In genomic region chr2:32805104-32806095, GRCh38 we compare ENCODE assay signal across 1 cellular context.
A peak's percentile ranks its signal among the peaks of the same experiment; 100 is the strongest.
TF ChIP-seq lines count a peak whose summit lies in the region.

No MANE protein-coding gene starts in this region.

TF ChIP-seq in HepG2, 621 proteins besides CTCF, POLR2A, EP300 and RAD21 (continued from another document and continues in another):
- TF ChIP-seq ZNF639 (CRISPR knock-in tag; conservative IDR thresholded peaks at IDR 0.05) (no peak), ZNF44 (CRISPR knock-in tag; IDR thresholded peaks at IDR 0.05) (no peak), THAP11 (CRISPR knock-in tag; IDR thresholded peaks at IDR 0.05) (no peak), PPARG (CRISPR knock-in tag; conservative IDR thresholded peaks at IDR 0.05) (peak; percentile 36; the same call in 1 of the 2 replicates), FOSL2 (CRISPR knock-in tag; IDR thresholded peaks at IDR 0.05) (peak; percentile 99), CREM (IDR thresholded peaks at IDR 0.05) (peak; percentile 34; the same call in 1 of the 2 replicates), CREM (CRISPR knock-in tag; IDR thresholded peaks at IDR 0.05) (no peak), ATAD3A (CRISPR knock-in tag; IDR thresholded peaks at IDR 0.05) (no peak), RFXAP (CRISPR knock-in tag; IDR thresholded peaks at IDR 0.05; ENCODE audit: borderline replicate concordance) (no peak), PAWR (CRISPR knock-in tag; IDR thresholded peaks at IDR 0.05; ENCODE audit: borderline replicate concordance) (no peak), DRAP1 (CRISPR knock-in tag; IDR thresholded peaks at IDR 0.05) (no peak), CENPX (CRISPR knock-in tag; IDR thresholded peaks at IDR 0.05) (no peak), SIN3A (IDR thresholded peaks at IDR 0.05; ENCODE audit: borderline replicate concordance, low read depth, low read length) (no peak), ERF (CRISPR knock-in tag; IDR thresholded peaks at IDR 0.05) (no peak; the same call in 1 of the 2 replicates), GATA4 (IDR thresholded peaks at IDR 0.05; ENCODE audit: borderline replicate concordance, low read depth) (peak; percentile 58; the same call in 1 of the 2 replicates), ZBTB14 (CRISPR knock-in tag; IDR thresholded peaks at IDR 0.05) (no peak), ZNF326 (CRISPR knock-in tag; IDR thresholded peaks at IDR 0.05; ENCODE audit: borderline replicate concordance) (no peak), DNMT3B (CRISPR knock-in tag; conservative IDR thresholded peaks at IDR 0.05) (no peak; the same call in 1 of the 2 replicates), ZNF589 (CRISPR knock-in tag; conservative IDR thresholded peaks at IDR 0.05) (no peak), STAG1 (CRISPR knock-in tag; IDR thresholded peaks at IDR 0.05) (no peak), ZGPAT (CRISPR knock-in tag; IDR thresholded peaks at IDR 0.05) (peak; percentile 73), SMARCE1 (IDR thresholded peaks at IDR 0.05; ENCODE audit: borderline replicate concordance) (no peak), HNRNPK (IDR thresholded peaks at IDR 0.05; ENCODE audit: low read depth, low read length, poor library complexity, severe bottlenecking) (no peak), PHF8 (CRISPR knock-in tag; IDR thresholded peaks at IDR 0.05) (no peak), GABPA (IDR thresholded peaks at IDR 0.05; ENCODE audit: low read depth, low read length) (no peak), GABPA (CRISPR knock-in tag; IDR thresholded peaks at IDR 0.05; ENCODE audit: low read depth) (no peak), NFYB (CRISPR knock-in tag; IDR thresholded peaks at IDR 0.05) (no peak), NONO (IDR thresholded peaks at IDR 0.05) (no peak), NONO (CRISPR knock-in tag; conservative IDR thresholded peaks at IDR 0.05) (no peak), SIN3B (IDR thresholded peaks at IDR 0.05; ENCODE audit: low read length) (no peak), ZNF18 (CRISPR knock-in tag; IDR thresholded peaks at IDR 0.05; ENCODE audit: insufficient replicate concordance) (no peak), NFIC (IDR thresholded peaks at IDR 0.05; ENCODE audit: low read length) (no peak; the same call in 1 of the 2 replicates), SETDB1 (CRISPR knock-in tag; IDR thresholded peaks at IDR 0.05; ENCODE audit: borderline replicate concordance) (no peak), FIP1L1 (IDR thresholded peaks at IDR 0.05; ENCODE audit: borderline replicate concordance, insufficient read depth, low read depth, low read length) (no peak), STAT6 (CRISPR knock-in tag; IDR thresholded peaks at IDR 0.05; ENCODE audit: borderline replicate concordance) (no peak), ZNF33A (CRISPR knock-in tag; IDR thresholded peaks at IDR 0.05; ENCODE audit: borderline replicate concordance) (no peak), SAFB2 (CRISPR knock-in tag; IDR thresholded peaks at IDR 0.05; ENCODE audit: borderline replicate concordance, low read depth) (no peak), RFX1 (IDR thresholded peaks at IDR 0.05) (no peak), ZNF383 (CRISPR knock-in tag; IDR thresholded peaks at IDR 0.05; ENCODE audit: borderline replicate concordance) (no peak), SRY (CRISPR knock-in tag; IDR thresholded peaks at IDR 0.05) (no peak), KIAA2018 (CRISPR knock-in tag; IDR thresholded peaks at IDR 0.05; ENCODE audit: borderline replicate concordance) (no peak), ZNF615 (CRISPR knock-in tag; IDR thresholded peaks at IDR 0.05; ENCODE audit: borderline replicate concordance) (no peak), FOSL1 (CRISPR knock-in tag; IDR thresholded peaks at IDR 0.05; ENCODE audit: borderline replicate concordance) (peak; percentile 97), MYNN (CRISPR knock-in tag; IDR thresholded peaks at IDR 0.05; ENCODE audit: low read depth) (no peak), AGO2 (optimal IDR thresholded peaks at IDR 0.05; ENCODE audit: low read depth, low read length) (no peak), RXRB (CRISPR knock-in tag; IDR thresholded peaks at IDR 0.05; ENCODE audit: borderline replicate concordance) (peak; percentile 28; the same call in 1 of the 2 replicates), TRIM24 (CRISPR knock-in tag; IDR thresholded peaks at IDR 0.05) (no peak), ELF3 (CRISPR knock-in tag; IDR thresholded peaks at IDR 0.05) (no peak), ZNF614 (CRISPR knock-in tag; IDR thresholded peaks at IDR 0.05; ENCODE audit: borderline replicate concordance) (peak; percentile 40; the same call in 1 of the 2 replicates), KDM4B (CRISPR knock-in tag; IDR thresholded peaks at IDR 0.05) (no peak)
